8 cellular contexts compared by ENCODE assay signal in genomic region chr15:42301004-42301403, GRCh38. TPM values are rescaled to one million over a fixed set of nuclear protein-coding genes. Genes with fewer than 3 reads are reported as not detected.
DNase-seq lines count a peak whose midpoint lies in the region; ATAC-seq and TF ChIP-seq lines count a peak whose summit lies in the region.
"Not testable (repeated sequence)": the region's sequence is repeated elsewhere in the genome, so short reads cannot be mapped to it uniquely, and the experiment has no call there.
"Had no signal": no experiment of that assay in that cellular context is flagged by ENCODE, and none has a peak within 500 bp of the region (broad histone marks: within the 10 kb centered on the region; RNA-seq: fewer than 3 reads in every experiment).

No MANE protein-coding gene starts in this region.

- H3K36me3 Mint-ChIP-seq in neural crest cell (ENCODE audit: low read depth) = peaks cover 36% of the 10 kb centered on the region

- H3K9me3 ChIP-seq in mammary epithelial cell (replicated peaks; ENCODE audit: insufficient read depth, low read length); lung (ENCODE audit: control insufficient read depth in 2 of 2, insufficient read depth in 1 of 2, low read length in 1 of 2); upper lobe of right lung: not testable (repeated sequence)

- not testable (repeated sequence) for BruUV-seq in mammary epithelial cell (replicated peaks; lab: Mats Ljungman, UMichigan)

- H3K27me3 ChIP-seq in mammary epithelial cell (ENCODE audit: insufficient read depth, low read length); lung (ENCODE audit: control insufficient read depth, insufficient read depth); upper lobe of right lung: not testable (repeated sequence)

- not testable (repeated sequence) for H3K36me3 ChIP-seq in mammary epithelial cell (ENCODE audit: insufficient read depth, low read length); lung (ENCODE audit: control insufficient read depth in 2 of 2, insufficient read depth in 2 of 2, low read length in 2 of 2)
- H3K36me3 ChIP-seq in upper lobe of right lung = peaks cover 29% of the 10 kb centered on the region

- peaks cover 19% of the 10 kb centered on the region for H3K9me3 Mint-ChIP-seq in neural crest cell

- peak; percentile 12 for DNase-seq in COLO668 (lab: John Stamatoyannopoulos, UW; ENCODE audit: unreplicated experiment)
- peak; percentile 26 to 35 for DNase-seq in SHP77 (lab: John Stamatoyannopoulos, UW)
- peak; percentile 14 for DNase-seq in mammary epithelial cell
- not testable (repeated sequence) for DNase-seq in left colon; neural crest cell (ENCODE audit: low read depth, low spot score)
- DNase-seq in lung (ENCODE audit: low spot score) = peak; percentile 65
- peak; percentile 78 for DNase-seq in upper lobe of right lung

- not testable (repeated sequence) for H3K79me2 ChIP-seq in mammary epithelial cell (ENCODE audit: insufficient read depth, low read length)

- not testable (repeated sequence) for H3K9ac ChIP-seq in mammary epithelial cell (ENCODE audit: insufficient read depth, low read length)

- H3K4me2 ChIP-seq in mammary epithelial cell (ENCODE audit: insufficient read depth, low read depth, low read length) = not testable (repeated sequence)

- H3K4me1 Mint-ChIP-seq in neural crest cell = not testable (repeated sequence)

- dilution Hi-C loops in mammary epithelial cell (cut with HindIII; ENCODE audit: low sequenced_read_pairs) = not testable (repeated sequence)

- H3K27ac ChIP-seq in mammary epithelial cell (ENCODE audit: insufficient read depth, low read depth, low read length) = not testable (repeated sequence)
- H3K27ac ChIP-seq in lung (ENCODE audit: low read depth in 1 of 2, low read length in 1 of 2) (peak overlapping the region in 1 of 2 donors; percentile 71), upper lobe of right lung (peak overlapping the region; percentile 17)

- CTCF ChIA-PET in mammary epithelial cell (lab: Charles Lee; ENCODE audit: low non-redundant PET) = not testable (repeated sequence)

- intact Hi-C loops in mammary epithelial cell (cut with micrococcal nuclease); left colon (cut with DNase I, micrococcal nuclease); upper lobe of right lung (cut with DNase I): not testable (repeated sequence)

- H4K20me1 ChIP-seq in mammary epithelial cell (ENCODE audit: insufficient read depth, low read length) = not testable (repeated sequence)

- H3K4me3 Mint-ChIP-seq in neural crest cell = not testable (repeated sequence)

- WGBS in mammary epithelial cell (ENCODE audit: low coverage, missing lambda C conversion rate) = 94% methylated on average over 4 of the region's 4 CpGs
- 78 to 96% methylated on average over 4 of the region's 4 CpGs for WGBS in lung, 2 donors

- not testable (repeated sequence) for H3K4me1 ChIP-seq in mammary epithelial cell (ENCODE audit: insufficient read depth, low read length); lung (ENCODE audit: control insufficient read depth in 2 of 2, insufficient read depth in 2 of 2, low read length in 2 of 2); upper lobe of right lung

- H3K27ac Mint-ChIP-seq in neural crest cell (ENCODE audit: unreplicated experiment) = peak overlapping the region; percentile 62

- TF ChIP-seq CTCF in mammary epithelial cell (conservative IDR thresholded peaks at IDR 0.05 in 1 of 2, IDR thresholded peaks at IDR 0.05 in 1 of 2; ENCODE audit: extremely low read depth in 1 of 2, insufficient read depth in 1 of 2, low read depth in 1 of 2, low read length in 2 of 2); lung (IDR thresholded peaks at IDR 0.05; ENCODE audit: control extremely low read depth, extremely low read depth); neural crest cell (conservative IDR thresholded peaks at IDR 0.05); upper lobe of right lung (IDR thresholded peaks at IDR 0.05): not testable (repeated sequence)

- ATAC-seq in left colon (peak; percentile 22), upper lobe of right lung (peak; percentile 76)
- ATAC-seq in lung (ENCODE audit: insufficient read depth, low FRiP score) = not testable (repeated sequence)

- not testable (repeated sequence) for H2AFZ ChIP-seq in mammary epithelial cell (ENCODE audit: low read depth, low read length)

- H3K27me3 Mint-ChIP-seq in neural crest cell (ENCODE audit: low read depth) = not testable (repeated sequence)

- in situ Hi-C loops in mammary epithelial cell (cut with MboI; ENCODE audit: low sequenced_read_pairs in 2 of 2) = not testable (repeated sequence)

- not testable (repeated sequence) for H3K4me3 ChIP-seq in mammary epithelial cell (replicated peaks in 1 of 3; ENCODE audit: insufficient read depth in 1 of 3, low read depth in 2 of 3, low read length in 3 of 3); lung; upper lobe of right lung

RNA-seq across cellular contexts. Expression of gene TMEM87A, which starts 27.8 kb away (rescaled TPM):
- total RNA-seq in mammary epithelial cell (100 to 1,000 TPM in 1 of 2 donors, 10 to 100 TPM in 1; 56.3 to 103 TPM), left colon (100 to 1,000 TPM in 1 of 2 donors, 10 to 100 TPM in 1; 82.8 to 104 TPM), lung (100 to 1,000 TPM; 110 to 196 TPM), neural crest cell (33.0 and 34.8 TPM in 2 replicates), upper lobe of right lung (129 TPM)
- polyA plus RNA-seq in mammary epithelial cell (29.5 TPM), lung (10 to 100 TPM; 50.3 to 63.8 TPM)
- 72.6 TPM for polyA minus RNA-seq in mammary epithelial cell

RNA-seq across cellular contexts. Expression of gene GANC, which starts 28.0 kb away (rescaled TPM):
- total RNA-seq in mammary epithelial cell (10 to 100 TPM; 34.0 to 45.7 TPM), left colon (10 to 100 TPM; 49.8 to 53.4 TPM), lung (100 to 1,000 TPM in 1 of 2 donors, 10 to 100 TPM in 1; 73.9 to 105 TPM), neural crest cell (15.2 and 17.1 TPM in 2 replicates), upper lobe of right lung (111 TPM)
- polyA plus RNA-seq in mammary epithelial cell (12.8 TPM), lung (10 to 100 TPM; 19.6 to 33.4 TPM)
- 118 TPM for polyA minus RNA-seq in mammary epithelial cell

RNA-seq across cellular contexts. Expression of gene CAPN3, which starts 58.3 kb away (rescaled TPM):
- total RNA-seq in mammary epithelial cell = 10 to 100 TPM in 1 of 2 donors, 1 to 10 TPM in 1; 2.8 to 12.7 TPM
- 3.6 TPM for polyA plus RNA-seq in mammary epithelial cell
- 1.1 TPM for polyA minus RNA-seq in mammary epithelial cell
- 10 to 100 TPM; 12.9 to 13.8 TPM for total RNA-seq in left colon
- 10 to 100 TPM; 20.9 to 28.4 TPM for total RNA-seq in lung
- polyA plus RNA-seq in lung = 10 to 100 TPM; 12.1 to 56.6 TPM
- total RNA-seq in neural crest cell = 2.2 and 2.7 TPM in 2 replicates
- total RNA-seq in upper lobe of right lung = 45.4 TPM
- total RNA-seq: H7 had no signal
